Comparison of ENCODE assay signal across 1 cellular context in the genomic region with DNA sequence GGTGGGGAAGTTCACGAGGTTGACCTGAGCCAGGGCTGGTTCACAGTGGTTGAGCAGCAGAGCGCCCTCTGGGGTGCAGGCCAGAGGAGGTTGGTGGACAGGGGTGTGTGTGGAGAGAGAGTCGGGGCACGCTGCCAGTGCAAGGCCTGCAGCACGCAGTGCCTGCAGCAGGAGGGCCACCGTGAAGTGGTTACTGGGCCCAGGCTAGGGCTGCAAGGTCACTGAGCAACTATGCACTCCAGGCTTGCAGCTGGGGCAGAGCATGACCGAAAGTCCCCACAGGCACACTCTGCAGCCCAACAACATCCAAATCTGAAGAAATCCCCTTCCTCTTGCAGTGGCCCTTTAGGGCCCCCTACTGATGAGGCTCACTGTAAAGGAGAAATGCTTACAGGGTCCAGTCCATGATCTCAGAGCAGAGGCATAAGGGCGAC.
TF ChIP-seq lines count a peak whose summit lies in the region.

No MANE protein-coding gene starts in this region.

TF ChIP-seq in HepG2, 621 proteins besides CTCF, POLR2A, EP300 and RAD21 (continued from another document and continues in another):
- TF ChIP-seq, protein P1, sequence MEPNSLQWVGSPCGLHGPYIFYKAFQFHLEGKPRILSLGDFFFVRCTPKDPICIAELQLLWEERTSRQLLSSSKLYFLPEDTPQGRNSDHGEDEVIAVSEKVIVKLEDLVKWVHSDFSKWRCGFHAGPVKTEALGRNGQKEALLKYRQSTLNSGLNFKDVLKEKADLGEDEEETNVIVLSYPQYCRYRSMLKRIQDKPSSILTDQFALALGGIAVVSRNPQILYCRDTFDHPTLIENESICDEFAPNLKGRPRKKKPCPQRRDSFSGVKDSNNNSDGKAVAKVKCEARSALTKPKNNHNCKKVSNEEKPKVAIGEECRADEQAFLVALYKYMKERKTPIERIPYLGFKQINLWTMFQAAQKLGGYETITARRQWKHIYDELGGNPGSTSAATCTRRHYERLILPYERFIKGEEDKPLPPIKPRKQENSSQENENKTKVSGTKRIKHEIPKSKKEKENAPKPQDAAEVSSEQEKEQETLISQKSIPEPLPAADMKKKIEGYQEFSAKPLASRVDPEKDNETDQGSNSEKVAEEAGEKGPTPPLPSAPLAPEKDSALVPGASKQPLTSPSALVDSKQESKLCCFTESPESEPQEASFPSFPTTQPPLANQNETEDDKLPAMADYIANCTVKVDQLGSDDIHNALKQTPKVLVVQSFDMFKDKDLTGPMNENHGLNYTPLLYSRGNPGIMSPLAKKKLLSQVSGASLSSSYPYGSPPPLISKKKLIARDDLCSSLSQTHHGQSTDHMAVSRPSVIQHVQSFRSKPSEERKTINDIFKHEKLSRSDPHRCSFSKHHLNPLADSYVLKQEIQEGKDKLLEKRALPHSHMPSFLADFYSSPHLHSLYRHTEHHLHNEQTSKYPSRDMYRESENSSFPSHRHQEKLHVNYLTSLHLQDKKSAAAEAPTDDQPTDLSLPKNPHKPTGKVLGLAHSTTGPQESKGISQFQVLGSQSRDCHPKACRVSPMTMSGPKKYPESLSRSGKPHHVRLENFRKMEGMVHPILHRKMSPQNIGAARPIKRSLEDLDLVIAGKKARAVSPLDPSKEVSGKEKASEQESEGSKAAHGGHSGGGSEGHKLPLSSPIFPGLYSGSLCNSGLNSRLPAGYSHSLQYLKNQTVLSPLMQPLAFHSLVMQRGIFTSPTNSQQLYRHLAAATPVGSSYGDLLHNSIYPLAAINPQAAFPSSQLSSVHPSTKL (CRISPR knock-in tag; IDR thresholded peaks at IDR 0.05): peak; percentile 30; the same call in 1 of the 2 replicates
- TF ChIP-seq, protein P2, sequence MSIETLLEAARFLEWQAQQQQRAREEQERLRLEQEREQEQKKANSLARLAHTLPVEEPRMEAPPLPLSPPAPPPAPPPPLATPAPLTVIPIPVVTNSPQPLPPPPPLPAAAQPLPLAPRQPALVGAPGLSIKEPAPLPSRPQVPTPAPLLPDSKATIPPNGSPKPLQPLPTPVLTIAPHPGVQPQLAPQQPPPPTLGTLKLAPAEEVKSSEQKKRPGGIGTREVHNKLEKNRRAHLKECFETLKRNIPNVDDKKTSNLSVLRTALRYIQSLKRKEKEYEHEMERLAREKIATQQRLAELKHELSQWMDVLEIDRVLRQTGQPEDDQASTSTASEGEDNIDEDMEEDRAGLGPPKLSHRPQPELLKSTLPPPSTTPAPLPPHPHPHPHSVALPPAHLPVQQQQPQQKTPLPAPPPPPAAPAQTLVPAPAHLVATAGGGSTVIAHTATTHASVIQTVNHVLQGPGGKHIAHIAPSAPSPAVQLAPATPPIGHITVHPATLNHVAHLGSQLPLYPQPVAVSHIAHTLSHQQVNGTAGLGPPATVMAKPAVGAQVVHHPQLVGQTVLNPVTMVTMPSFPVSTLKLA (IDR thresholded peaks at IDR 0.05): no peak
- TF ChIP-seq ZBTB7B (CRISPR knock-in tag; IDR thresholded peaks at IDR 0.05): 0 out of 2 replicates have a peak, but pooled peaks have one; percentile 26
- no peak for TF ChIP-seq POLR2AphosphoS5 (IDR thresholded peaks at IDR 0.05; ENCODE audit: low read depth, low read length)
- no peak for TF ChIP-seq SNAPC2 (CRISPR knock-in tag; IDR thresholded peaks at IDR 0.05)
- TF ChIP-seq, protein P3, sequence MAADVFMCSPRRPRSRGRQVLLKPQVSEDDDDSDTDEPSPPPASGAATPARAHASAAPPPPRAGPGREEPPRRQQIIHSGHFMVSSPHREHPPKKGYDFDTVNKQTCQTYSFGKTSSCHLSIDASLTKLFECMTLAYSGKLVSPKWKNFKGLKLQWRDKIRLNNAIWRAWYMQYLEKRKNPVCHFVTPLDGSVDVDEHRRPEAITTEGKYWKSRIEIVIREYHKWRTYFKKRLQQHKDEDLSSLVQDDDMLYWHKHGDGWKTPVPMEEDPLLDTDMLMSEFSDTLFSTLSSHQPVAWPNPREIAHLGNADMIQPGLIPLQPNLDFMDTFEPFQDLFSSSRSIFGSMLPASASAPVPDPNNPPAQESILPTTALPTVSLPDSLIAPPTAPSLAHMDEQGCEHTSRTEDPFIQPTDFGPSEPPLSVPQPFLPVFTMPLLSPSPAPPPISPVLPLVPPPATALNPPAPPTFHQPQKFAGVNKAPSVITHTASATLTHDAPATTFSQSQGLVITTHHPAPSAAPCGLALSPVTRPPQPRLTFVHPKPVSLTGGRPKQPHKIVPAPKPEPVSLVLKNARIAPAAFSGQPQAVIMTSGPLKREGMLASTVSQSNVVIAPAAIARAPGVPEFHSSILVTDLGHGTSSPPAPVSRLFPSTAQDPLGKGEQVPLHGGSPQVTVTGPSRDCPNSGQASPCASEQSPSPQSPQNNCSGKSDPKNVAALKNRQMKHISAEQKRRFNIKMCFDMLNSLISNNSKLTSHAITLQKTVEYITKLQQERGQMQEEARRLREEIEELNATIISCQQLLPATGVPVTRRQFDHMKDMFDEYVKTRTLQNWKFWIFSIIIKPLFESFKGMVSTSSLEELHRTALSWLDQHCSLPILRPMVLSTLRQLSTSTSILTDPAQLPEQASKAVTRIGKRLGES (CRISPR knock-in tag; IDR thresholded peaks at IDR 0.05; ENCODE audit: borderline replicate concordance): no peak
- no peak for TF ChIP-seq NFRKB (IDR thresholded peaks at IDR 0.05)
- no peak for TF ChIP-seq ZNF3 (CRISPR knock-in tag; IDR thresholded peaks at IDR 0.05)
- no peak for TF ChIP-seq MZF1 (CRISPR knock-in tag; IDR thresholded peaks at IDR 0.05; ENCODE audit: borderline replicate concordance)
- no peak for TF ChIP-seq ISX (CRISPR knock-in tag; conservative IDR thresholded peaks at IDR 0.05)
- TF ChIP-seq, protein P4, sequence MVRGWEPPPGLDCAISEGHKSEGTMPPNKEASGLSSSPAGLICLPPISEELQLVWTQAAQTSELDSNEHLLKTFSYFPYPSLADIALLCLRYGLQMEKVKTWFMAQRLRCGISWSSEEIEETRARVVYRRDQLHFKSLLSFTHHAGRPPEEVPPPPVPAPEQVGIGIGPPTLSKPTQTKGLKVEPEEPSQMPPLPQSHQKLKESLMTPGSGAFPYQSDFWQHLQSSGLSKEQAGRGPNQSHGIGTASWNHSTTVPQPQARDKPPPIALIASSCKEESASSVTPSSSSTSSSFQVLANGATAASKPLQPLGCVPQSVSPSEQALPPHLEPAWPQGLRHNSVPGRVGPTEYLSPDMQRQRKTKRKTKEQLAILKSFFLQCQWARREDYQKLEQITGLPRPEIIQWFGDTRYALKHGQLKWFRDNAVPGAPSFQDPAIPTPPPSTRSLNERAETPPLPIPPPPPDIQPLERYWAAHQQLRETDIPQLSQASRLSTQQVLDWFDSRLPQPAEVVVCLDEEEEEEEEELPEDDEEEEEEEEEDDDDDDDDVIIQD (CRISPR knock-in tag; IDR thresholded peaks at IDR 0.05; ENCODE audit: low read depth): no peak
- TF ChIP-seq ZNF841 (CRISPR knock-in tag; IDR thresholded peaks at IDR 0.05; ENCODE audit: borderline replicate concordance): no peak
- TF ChIP-seq ZNF253 (CRISPR knock-in tag; IDR thresholded peaks at IDR 0.05; ENCODE audit: borderline replicate concordance): no peak
- TF ChIP-seq RNF2 (conservative IDR thresholded peaks at IDR 0.05; ENCODE audit: low read depth): no peak
- no peak for TF ChIP-seq ZNF101 (CRISPR knock-in tag; IDR thresholded peaks at IDR 0.05; ENCODE audit: borderline replicate concordance, low read depth)
- TF ChIP-seq MIER2 (CRISPR knock-in tag; IDR thresholded peaks at IDR 0.05): 0 out of 2 replicates have a peak, but pooled peaks have one; percentile 23
- peak; percentile 78; the same call in 1 of the 2 replicates for TF ChIP-seq ZNF792 (CRISPR knock-in tag; IDR thresholded peaks at IDR 0.05)
- TF ChIP-seq CENPT (CRISPR knock-in tag; IDR thresholded peaks at IDR 0.05; ENCODE audit: low read depth): no peak
- TF ChIP-seq ZNF232 (CRISPR knock-in tag; IDR thresholded peaks at IDR 0.05; ENCODE audit: borderline replicate concordance): no peak
- TF ChIP-seq RARA (CRISPR knock-in tag; IDR thresholded peaks at IDR 0.05): no peak
- TF ChIP-seq, protein P5, sequence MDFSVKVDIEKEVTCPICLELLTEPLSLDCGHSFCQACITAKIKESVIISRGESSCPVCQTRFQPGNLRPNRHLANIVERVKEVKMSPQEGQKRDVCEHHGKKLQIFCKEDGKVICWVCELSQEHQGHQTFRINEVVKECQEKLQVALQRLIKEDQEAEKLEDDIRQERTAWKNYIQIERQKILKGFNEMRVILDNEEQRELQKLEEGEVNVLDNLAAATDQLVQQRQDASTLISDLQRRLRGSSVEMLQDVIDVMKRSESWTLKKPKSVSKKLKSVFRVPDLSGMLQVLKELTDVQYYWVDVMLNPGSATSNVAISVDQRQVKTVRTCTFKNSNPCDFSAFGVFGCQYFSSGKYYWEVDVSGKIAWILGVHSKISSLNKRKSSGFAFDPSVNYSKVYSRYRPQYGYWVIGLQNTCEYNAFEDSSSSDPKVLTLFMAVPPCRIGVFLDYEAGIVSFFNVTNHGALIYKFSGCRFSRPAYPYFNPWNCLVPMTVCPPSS (IDR thresholded peaks at IDR 0.05): no peak
- peak; percentile 66; the same call in 1 of the 2 replicates for TF ChIP-seq ZFY (CRISPR knock-in tag; IDR thresholded peaks at IDR 0.05)
- TF ChIP-seq, protein P6, sequence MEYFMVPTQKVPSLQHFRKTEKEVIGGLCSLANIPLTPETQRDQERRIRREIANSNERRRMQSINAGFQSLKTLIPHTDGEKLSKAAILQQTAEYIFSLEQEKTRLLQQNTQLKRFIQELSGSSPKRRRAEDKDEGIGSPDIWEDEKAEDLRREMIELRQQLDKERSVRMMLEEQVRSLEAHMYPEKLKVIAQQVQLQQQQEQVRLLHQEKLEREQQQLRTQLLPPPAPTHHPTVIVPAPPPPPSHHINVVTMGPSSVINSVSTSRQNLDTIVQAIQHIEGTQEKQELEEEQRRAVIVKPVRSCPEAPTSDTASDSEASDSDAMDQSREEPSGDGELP (IDR thresholded peaks at IDR 0.05; ENCODE audit: borderline replicate concordance, low read depth): no peak
- TF ChIP-seq ASH2L (IDR thresholded peaks at IDR 0.05; ENCODE audit: insufficient read length, low read depth, low read length): no peak
- no peak for TF ChIP-seq ZNF430 (CRISPR knock-in tag; IDR thresholded peaks at IDR 0.05)
- TF ChIP-seq ZNF136 (CRISPR knock-in tag; IDR thresholded peaks at IDR 0.05; ENCODE audit: low read depth): 0 out of 2 replicates have a peak, but pooled peaks have one; percentile 21
- TF ChIP-seq, protein P7, sequence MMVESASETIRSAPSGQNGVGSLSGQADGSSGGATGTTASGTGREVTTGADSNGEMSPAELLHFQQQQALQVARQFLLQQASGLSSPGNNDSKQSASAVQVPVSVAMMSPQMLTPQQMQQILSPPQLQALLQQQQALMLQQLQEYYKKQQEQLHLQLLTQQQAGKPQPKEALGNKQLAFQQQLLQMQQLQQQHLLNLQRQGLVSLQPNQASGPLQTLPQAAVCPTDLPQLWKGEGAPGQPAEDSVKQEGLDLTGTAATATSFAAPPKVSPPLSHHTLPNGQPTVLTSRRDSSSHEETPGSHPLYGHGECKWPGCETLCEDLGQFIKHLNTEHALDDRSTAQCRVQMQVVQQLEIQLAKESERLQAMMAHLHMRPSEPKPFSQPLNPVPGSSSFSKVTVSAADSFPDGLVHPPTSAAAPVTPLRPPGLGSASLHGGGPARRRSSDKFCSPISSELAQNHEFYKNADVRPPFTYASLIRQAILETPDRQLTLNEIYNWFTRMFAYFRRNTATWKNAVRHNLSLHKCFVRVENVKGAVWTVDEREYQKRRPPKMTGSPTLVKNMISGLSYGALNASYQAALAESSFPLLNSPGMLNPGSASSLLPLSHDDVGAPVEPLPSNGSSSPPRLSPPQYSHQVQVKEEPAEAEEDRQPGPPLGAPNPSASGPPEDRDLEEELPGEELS (CRISPR knock-in tag; IDR thresholded peaks at IDR 0.05): 0 out of 2 replicates have a peak, but pooled peaks have one; percentile 13
- TF ChIP-seq ZNF441 (CRISPR knock-in tag; IDR thresholded peaks at IDR 0.05; ENCODE audit: borderline replicate concordance): no peak
- TF ChIP-seq, protein P8, sequence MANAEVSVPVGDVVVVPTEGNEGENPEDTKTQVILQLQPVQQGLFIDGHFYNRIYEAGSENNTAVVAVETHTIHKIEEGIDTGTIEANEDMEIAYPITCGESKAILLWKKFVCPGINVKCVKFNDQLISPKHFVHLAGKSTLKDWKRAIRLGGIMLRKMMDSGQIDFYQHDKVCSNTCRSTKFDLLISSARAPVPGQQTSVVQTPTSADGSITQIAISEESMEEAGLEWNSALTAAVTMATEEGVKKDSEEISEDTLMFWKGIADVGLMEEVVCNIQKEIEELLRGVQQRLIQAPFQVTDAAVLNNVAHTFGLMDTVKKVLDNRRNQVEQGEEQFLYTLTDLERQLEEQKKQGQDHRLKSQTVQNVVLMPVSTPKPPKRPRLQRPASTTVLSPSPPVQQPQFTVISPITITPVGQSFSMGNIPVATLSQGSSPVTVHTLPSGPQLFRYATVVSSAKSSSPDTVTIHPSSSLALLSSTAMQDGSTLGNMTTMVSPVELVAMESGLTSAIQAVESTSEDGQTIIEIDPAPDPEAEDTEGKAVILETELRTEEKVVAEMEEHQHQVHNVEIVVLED (CRISPR knock-in tag; IDR thresholded peaks at IDR 0.05; ENCODE audit: borderline replicate concordance): no peak
- no peak for TF ChIP-seq MAFK (conservative IDR thresholded peaks at IDR 0.05 in 1 of 2, IDR thresholded peaks at IDR 0.05 in 1 of 2; ENCODE audit: low read length in 2 of 2)
- no peak for TF ChIP-seq PHF21A (CRISPR knock-in tag; IDR thresholded peaks at IDR 0.05)
- 0 out of 2 replicates have a peak, but pooled peaks have one; percentile 69 for TF ChIP-seq ZNF251 (CRISPR knock-in tag; IDR thresholded peaks at IDR 0.05)
- TF ChIP-seq KLF12 (CRISPR knock-in tag; IDR thresholded peaks at IDR 0.05; ENCODE audit: borderline replicate concordance): no peak
- TF ChIP-seq HNRNPL (IDR thresholded peaks at IDR 0.05; ENCODE audit: low read depth, low read length): peak; percentile 65; the same call in 1 of the 2 replicates
